In the genomic region with DNA sequence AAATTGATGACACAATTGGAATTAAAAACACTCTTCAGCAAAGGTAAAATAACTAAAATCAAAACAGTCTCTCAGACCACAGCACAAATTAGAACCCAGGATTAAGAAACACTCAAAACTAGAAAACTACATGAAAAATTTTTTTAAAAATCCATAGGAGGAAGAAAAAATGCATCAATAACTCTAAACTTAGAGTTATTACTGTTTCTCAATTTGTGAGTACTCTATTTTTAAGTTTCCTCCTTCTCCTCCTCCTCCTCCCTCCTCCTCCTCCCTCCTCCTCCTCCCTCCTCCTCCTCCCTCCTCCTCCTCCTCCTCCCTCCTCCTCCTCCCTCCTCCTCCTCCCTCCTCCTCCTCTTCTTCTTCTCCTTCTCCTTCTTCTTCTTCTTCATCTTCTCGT, we compare ENCODE assay signal across 27 cellular contexts.
"Had no signal": no experiment of that assay in that cellular context is flagged by ENCODE, and none has a peak within 500 bp of the region (broad histone marks: within the 10 kb centered on the region; RNA-seq: fewer than 3 reads in every experiment).

No MANE protein-coding gene starts in this region.

- H3K27me3 ChIP-seq: stomach, suprapubic skin, testis, thyroid gland, tibial artery, tibial nerve, transverse colon, upper lobe of left lung, upper lobe of right lung, uterus, vagina had no signal

- H3K4me1 ChIP-seq: stomach, suprapubic skin, testis, thyroid gland, tibial artery, tibial nerve, transverse colon, upper lobe of left lung, upper lobe of right lung, uterus, vagina had no signal

- H3K9me3 ChIP-seq: suprapubic skin, testis, thoracic aorta, thyroid gland, tibial artery, transverse colon, upper lobe of left lung, upper lobe of right lung, uterus, vagina had no signal

- ATAC-seq: stimulated activated effector memory CD8-positive, alpha-beta T cell treated with anti-CD3 and anti-CD28 coated beads, Interleukin-12 subunit alpha, Interleukin-12 subunit beta, amount 100 ng/mL, for 72 hours; stimulated activated memory B cell treated with anti-CD40 and anti-IgM and Interleukin-4, amounts not matched to agents 10 μg/mL and 1 μg/mL and 100 μg/mL, for 72 hours; stimulated activated naive B cell treated with anti-CD40 and anti-IgM and Interleukin-4, amounts not matched to agents 10 μg/mL and 1 μg/mL and 100 μg/mL, for 72 hours; stimulated activated naive CD8-positive, alpha-beta T cell treated with anti-CD3 and anti-CD28 coated beads, Interleukin-15, amount 100 ng/mL, for 72 hours; stimulated activated naive CD8-positive, alpha-beta T cell treated with anti-CD3 and anti-CD28 coated beads, Interleukin-15, Interleukin-2, amounts not matched to agents 100 U/mL and 50 U/mL, for 24 hours; upper lobe of right lung had no signal

- H3K4me3 ChIP-seq: stomach, suprapubic skin, testis, thoracic aorta, thyroid gland, tibial artery, tibial nerve, transverse colon, upper lobe of left lung, upper lobe of right lung, uterus, vagina had no signal

- FAIRE-seq: urothelium cell line had no signal

- H3K27ac ChIP-seq: stomach, suprapubic skin, testis, thoracic aorta, thyroid gland, tibial artery, tibial nerve, transverse colon, upper lobe of left lung, upper lobe of right lung, uterus, vagina had no signal

- H3K36me3 ChIP-seq: stomach, suprapubic skin, thoracic aorta, thyroid gland, tibial artery, tibial nerve, transverse colon, upper lobe of left lung, upper lobe of right lung, uterus, vagina had no signal

- DNase-seq: stimulated activated CD4-positive, alpha-beta T cell treated with anti-CD3 and anti-CD28 coated beads, Interleukin-2, amount 100 ng/mL, for 48 hours; stimulated activated CD4-positive, alpha-beta T cell treated with anti-CD3 and anti-CD28 coated beads, Interleukin-4, amount 100 ng/mL, for 1 hour; stimulated activated CD4-positive, alpha-beta T cell treated with anti-CD3 and anti-CD28 coated beads, Interleukin-4, amount 100 ng/mL, for 24 hours; stimulated activated CD4-positive, alpha-beta T cell treated with anti-CD3 and anti-CD28 coated beads, Interleukin-4, amount 100 ng/mL, for 4 hours; stimulated activated CD8-positive, alpha-beta memory T cell treated with anti-CD3 and anti-CD28 coated beads, Interleukin-4, amount 100 ng/mL, for 48 hours; stimulated activated naive B cell treated with anti-CD40 and anti-IgM and Interleukin-4, amounts not matched to agents 10 μg/mL and 1 μg/mL and 100 μg/mL, for 72 hours; stimulated activated naive CD4-positive, alpha-beta T cell; stimulated activated naive CD4-positive, alpha-beta T cell treated with Interleukin-2 at 50 U/mL for 16 hours; stimulated activated naive CD8-positive, alpha-beta T cell treated with anti-CD3 and anti-CD28 coated beads, Interleukin-15, amount 100 ng/mL, for 72 hours; stimulated activated naive CD8-positive, alpha-beta T cell treated with anti-CD3 and anti-CD28 coated beads, Interleukin-15, Interleukin-2, amounts not matched to agents 100 U/mL and 50 U/mL, for 24 hours; stomach; substantia nigra; testis; thyroid gland; tibial artery; transverse colon; trophoblast cell; upper lobe of right lung; uterus had no signal
